Comparison of ENCODE assay signal across 2 cellular contexts in genomic region chr9:134179595-134179917, GRCh38.
TF ChIP-seq lines count a peak whose summit lies in the region.

No MANE protein-coding gene starts in this region.

TF ChIP-seq in liver, 16 proteins besides CTCF, POLR2A, EP300 and RAD21:
- no peak for TF ChIP-seq NR2F2 (IDR thresholded peaks at IDR 0.05)
- TF ChIP-seq FOXA2 (IDR thresholded peaks at IDR 0.05) = no peak
- TF ChIP-seq TAF1 (conservative IDR thresholded peaks at IDR 0.05) = no peak
- TF ChIP-seq SP1 (IDR thresholded peaks at IDR 0.05) = no peak
- TF ChIP-seq MAX (IDR thresholded peaks at IDR 0.05) = no peak
- TF ChIP-seq YY1 (IDR thresholded peaks at IDR 0.05) = no peak
- no peak for TF ChIP-seq FOXA1 (IDR thresholded peaks at IDR 0.05)
- TF ChIP-seq REST (IDR thresholded peaks at IDR 0.05) = no peak
- no peak for TF ChIP-seq GABPA (IDR thresholded peaks at IDR 0.05 in 1 of 2, conservative IDR thresholded peaks at IDR 0.05 in 1 of 2)
- no peak for TF ChIP-seq ZBTB33 (IDR thresholded peaks at IDR 0.05)
- no peak for TF ChIP-seq RXRA (IDR thresholded peaks at IDR 0.05)
- no peak for TF ChIP-seq ATF3 (IDR thresholded peaks at IDR 0.05)
- TF ChIP-seq EGR1 (IDR thresholded peaks at IDR 0.05; ENCODE audit: low read depth in 2 of 2) = no peak
- no peak for TF ChIP-seq HNF4A (conservative IDR thresholded peaks at IDR 0.05)
- no peak for TF ChIP-seq HNF4G (IDR thresholded peaks at IDR 0.05)
- no peak for TF ChIP-seq JUND (IDR thresholded peaks at IDR 0.05)

TF ChIP-seq in HepG2, 621 proteins besides CTCF, POLR2A, EP300 and RAD21:
- TF ChIP-seq PPARG (CRISPR knock-in tag; conservative IDR thresholded peaks at IDR 0.05) (no peak), MAF1 (CRISPR knock-in tag; IDR thresholded peaks at IDR 0.05; ENCODE audit: borderline replicate concordance) (no peak), LRRFIP1 (CRISPR knock-in tag; conservative IDR thresholded peaks at IDR 0.05) (no peak)
